In genomic region chr9:125752070-125752628, GRCh38 we compare ENCODE assay signal across 13 cellular contexts. TPM values are rescaled to one million over a fixed set of nuclear protein-coding genes. Genes with fewer than 3 reads are reported as not detected.
DNase-seq lines count a peak whose midpoint lies in the region; ATAC-seq and TF ChIP-seq lines count a peak whose summit lies in the region.
"Had no signal": no experiment of that assay in that cellular context is flagged by ENCODE, and none has a peak within 500 bp of the region (broad histone marks: within the 10 kb centered on the region; RNA-seq: fewer than 3 reads in every experiment).

No MANE protein-coding gene starts in this region.

- H3F3A ChIP-seq in GM23338 (replicated peaks; ENCODE audit: low read depth), result no peaks in the 10 kb centered on the region

- H3K27ac ChIP-seq in GM23338 (ENCODE audit: low read depth) (peak overlapping the region; percentile 5; the same call in 1 of the 2 replicates), VCaP (peak overlapping the region; percentile 93), OCI-LY7 (ENCODE audit: low read depth, low read length, poor library complexity, severe bottlenecking) (no peak overlapping the region), adrenal gland (peak overlapping the region in 2 of 5 donors; percentile 23 to 49)
- H3K27ac ChIP-seq: C4-2B had no signal

- CTCF ChIA-PET in OCI-LY7 (lab: Charles Lee; ENCODE audit: unreplicated experiment), result no interaction called here

- peaks cover 14% of the 10 kb centered on the region for H3K36me3 Mint-ChIP-seq in GM23338 (ENCODE audit: low read depth)

- no peak overlapping the region for H3K4me3 ChIP-seq in GM23338
- H3K4me3 ChIP-seq in OCI-LY7 (ENCODE audit: low read depth, low read length, poor library complexity, severe bottlenecking), result no peak overlapping the region
- H3K4me3 ChIP-seq in adrenal gland, result no peak overlapping the region
- H3K4me3 ChIP-seq: ovary had no signal

- H3K79me2 ChIP-seq in GM23338 (replicated peaks; ENCODE audit: insufficient read depth) (peaks cover 76% of the 10 kb centered on the region), OCI-LY7 (ENCODE audit: insufficient read depth, low read depth, low read length) (no peaks in the 10 kb centered on the region)

- H3K9me3 ChIP-seq in OCI-LY7 (ENCODE audit: low read length) (no peaks in the 10 kb centered on the region), adrenal gland (replicated peaks in 1 of 3) (no peaks in the 10 kb centered on the region)
- H3K9me3 ChIP-seq: ovary had no signal

- POLR2A ChIA-PET in OCI-LY7 (lab: Charles Lee), result no interaction called here

- H3K4me1 ChIP-seq in GM23338 (ENCODE audit: insufficient read depth) (peaks cover 85% of the 10 kb centered on the region), OCI-LY7 (ENCODE audit: insufficient read depth, low read length, poor library complexity, severe bottlenecking) (peaks cover 18% of the 10 kb centered on the region), adrenal gland (replicated peaks in 1 of 2) (peaks cover 24 to 77% of the 10 kb centered on the region in 2 donors)

- intact Hi-C loops in OCI-LY7 (cut with micrococcal nuclease; ENCODE audit: unreplicated experiment) (no loop called here), adrenal gland (cut with DNase I) (no loop called here)

- TF ChIP-seq POLR2A in adrenal gland (IDR thresholded peaks at IDR 0.05), result no peak

- no peaks in the 10 kb centered on the region for H4K20me1 ChIP-seq in GM23338 (replicated peaks; ENCODE audit: insufficient read depth)
- peaks cover 3% of the 10 kb centered on the region; the same call in 1 of the 2 replicates for H4K20me1 ChIP-seq in OCI-LY7 (ENCODE audit: insufficient read depth, low read length)

- no TSS peak for BruUV-seq in OCI-LY7 (replicated peaks; lab: Mats Ljungman, UMichigan)

- H3K4me1 Mint-ChIP-seq in GM23338, result peaks cover 74% of the 10 kb centered on the region

- peak overlapping the region; percentile 17; the same call in 1 of the 2 replicates for H3K27ac Mint-ChIP-seq in GM23338
- H3K27ac Mint-ChIP-seq: activated T-helper 17 cell treated with anti-CD3 and anti-CD28 coated beads, Interleukin-2, amount 50 U/mL, for 72 hours had no signal

- no peaks in the 10 kb centered on the region for H3K27me3 ChIP-seq in GM23338 (ENCODE audit: insufficient read depth)
- no peaks in the 10 kb centered on the region for H3K27me3 ChIP-seq in adrenal gland
- H3K27me3 ChIP-seq: ovary had no signal

- DNase-seq in DMS153 (lab: John Stamatoyannopoulos, UW) (peak; percentile 31), GM23338 (ENCODE audit: low spot score) (peak; percentile 43), medulla oblongata (ENCODE audit: extremely low spot score) (peak; percentile 17), kidney glomerular epithelial cell (lab: John Stamatoyannopoulos, UW) (no peak), OCI-LY7 (ENCODE audit: low spot score) (no peak), adrenal gland (no peak)
- DNase-seq: ovary; stimulated activated CD4-positive, alpha-beta T cell treated with anti-CD3 and anti-CD28 coated beads, Interleukin-1b, Interleukin-23, amount 100 ng/mL, for 48 hours; stimulated activated naive CD4-positive, alpha-beta T cell had no signal

- H3K4me2 ChIP-seq in GM23338 (peak overlapping the region; percentile 23; the same call in 1 of the 2 replicates), OCI-LY7 (ENCODE audit: low read length) (no peak overlapping the region)

- H2AFZ ChIP-seq in GM23338, result no peak overlapping the region
- no peak overlapping the region for H2AFZ ChIP-seq in OCI-LY7 (ENCODE audit: low read length)

- no peak for TF ChIP-seq CTCF in GM23338 (conservative IDR thresholded peaks at IDR 0.05; ENCODE audit: low read depth in 2 of 2)
- no peak for TF ChIP-seq CTCF in VCaP (conservative IDR thresholded peaks at IDR 0.05)
- TF ChIP-seq CTCF in OCI-LY7 (conservative IDR thresholded peaks at IDR 0.05; ENCODE audit: low read length), result no peak
- TF ChIP-seq CTCF in adrenal gland (IDR thresholded peaks at IDR 0.05), result no peak

- no peaks in the 10 kb centered on the region for H3K36me3 ChIP-seq in GM23338 (ENCODE audit: insufficient read depth)
- H3K36me3 ChIP-seq in OCI-LY7 (ENCODE audit: insufficient read depth, low read length), result peaks cover 33% of the 10 kb centered on the region
- H3K36me3 ChIP-seq in adrenal gland (replicated peaks in 1 of 2), result no peaks in the 10 kb centered on the region
- H3K36me3 ChIP-seq: ovary had no signal

- H3K4me3 Mint-ChIP-seq in GM23338, result peak overlapping the region; percentile 42; the same call in 2 of the 3 replicates
- H3K4me3 Mint-ChIP-seq: activated T-helper 17 cell treated with anti-CD3 and anti-CD28 coated beads, Interleukin-2, amount 50 U/mL, for 72 hours had no signal

- no peaks in the 10 kb centered on the region for H3K9me3 Mint-ChIP-seq in GM23338
- H3K9me3 Mint-ChIP-seq: activated T-helper 17 cell treated with anti-CD3 and anti-CD28 coated beads, Interleukin-2, amount 50 U/mL, for 72 hours had no signal

- H3K27me3 Mint-ChIP-seq in GM23338 (ENCODE audit: insufficient read depth, low read depth, poor library complexity), result peaks cover 8% of the 10 kb centered on the region
- H3K27me3 Mint-ChIP-seq: activated T-helper 17 cell treated with anti-CD3 and anti-CD28 coated beads, Interleukin-2, amount 50 U/mL, for 72 hours had no signal

- WGBS in adrenal gland, 4 donors, result 56 to 66% (median 59%) methylated on average over 3 of the region's 3 CpGs

- H3K9me2 ChIP-seq in GM23338 (ENCODE audit: insufficient read depth) (no peaks in the 10 kb centered on the region), OCI-LY7 (ENCODE audit: insufficient read depth, low read length) (no peaks in the 10 kb centered on the region)

- ATAC-seq in GM23338, result no peak
- no peak for ATAC-seq in GM19023 (IDR thresholded peaks at IDR 0.05; ENCODE audit: unreplicated experiment)
- ATAC-seq: activated T-helper 17 cell treated with anti-CD3 and anti-CD28 coated beads, Interleukin-2, amount 50 U/mL, for 72 hours had no signal

TF ChIP-seq in GM23338, 12 proteins besides CTCF, POLR2A, EP300 and RAD21 (continues in another document):
- TF ChIP-seq NANOG (IDR thresholded peaks at IDR 0.05; ENCODE audit: borderline replicate concordance), result no peak
- TF ChIP-seq, protein P1, sequence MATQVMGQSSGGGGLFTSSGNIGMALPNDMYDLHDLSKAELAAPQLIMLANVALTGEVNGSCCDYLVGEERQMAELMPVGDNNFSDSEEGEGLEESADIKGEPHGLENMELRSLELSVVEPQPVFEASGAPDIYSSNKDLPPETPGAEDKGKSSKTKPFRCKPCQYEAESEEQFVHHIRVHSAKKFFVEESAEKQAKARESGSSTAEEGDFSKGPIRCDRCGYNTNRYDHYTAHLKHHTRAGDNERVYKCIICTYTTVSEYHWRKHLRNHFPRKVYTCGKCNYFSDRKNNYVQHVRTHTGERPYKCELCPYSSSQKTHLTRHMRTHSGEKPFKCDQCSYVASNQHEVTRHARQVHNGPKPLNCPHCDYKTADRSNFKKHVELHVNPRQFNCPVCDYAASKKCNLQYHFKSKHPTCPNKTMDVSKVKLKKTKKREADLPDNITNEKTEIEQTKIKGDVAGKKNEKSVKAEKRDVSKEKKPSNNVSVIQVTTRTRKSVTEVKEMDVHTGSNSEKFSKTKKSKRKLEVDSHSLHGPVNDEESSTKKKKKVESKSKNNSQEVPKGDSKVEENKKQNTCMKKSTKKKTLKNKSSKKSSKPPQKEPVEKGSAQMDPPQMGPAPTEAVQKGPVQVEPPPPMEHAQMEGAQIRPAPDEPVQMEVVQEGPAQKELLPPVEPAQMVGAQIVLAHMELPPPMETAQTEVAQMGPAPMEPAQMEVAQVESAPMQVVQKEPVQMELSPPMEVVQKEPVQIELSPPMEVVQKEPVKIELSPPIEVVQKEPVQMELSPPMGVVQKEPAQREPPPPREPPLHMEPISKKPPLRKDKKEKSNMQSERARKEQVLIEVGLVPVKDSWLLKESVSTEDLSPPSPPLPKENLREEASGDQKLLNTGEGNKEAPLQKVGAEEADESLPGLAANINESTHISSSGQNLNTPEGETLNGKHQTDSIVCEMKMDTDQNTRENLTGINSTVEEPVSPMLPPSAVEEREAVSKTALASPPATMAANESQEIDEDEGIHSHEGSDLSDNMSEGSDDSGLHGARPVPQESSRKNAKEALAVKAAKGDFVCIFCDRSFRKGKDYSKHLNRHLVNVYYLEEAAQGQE (IDR thresholded peaks at IDR 0.05; ENCODE audit: unreplicated experiment), result no peak
- no peak for TF ChIP-seq CREB1 (CRISPR knock-in tag; IDR thresholded peaks at IDR 0.05; ENCODE audit: low read depth)
- no peak for TF ChIP-seq ETS1 (IDR thresholded peaks at IDR 0.05)
- no peak for TF ChIP-seq POLR2AphosphoS5 (IDR thresholded peaks at IDR 0.05; ENCODE audit: low read depth)
- no peak for TF ChIP-seq STAT1 (IDR thresholded peaks at IDR 0.05; ENCODE audit: unreplicated experiment)
- no peak for TF ChIP-seq EZH2phosphoT487 (IDR thresholded peaks at IDR 0.05; ENCODE audit: unreplicated experiment)

RNA-seq across cellular contexts. Expression of gene PBX3, which starts 5.0 kb away (rescaled TPM):
- 50.5 and 83.1 TPM in 2 replicates for total RNA-seq in GM23338 (2014; rRNA removed; shearing (Covaris generic))
- polyA plus RNA-seq in GM23338 (2016; fragmentation: Nextera tagmentation; extraction: Ambion mirVana) (24.5 and 28.9 TPM in 2 replicates), adrenal gland (10 to 100 TPM; 43.4 to 57.8 (median 56.1) TPM)
- total RNA-seq in OCI-LY7 (2014; rRNA removed; shearing (Covaris generic)), result 54.6 and 67.3 TPM in 2 replicates
- total RNA-seq in OCI-LY7 (2022) (40.8 and 49.2 TPM in 2 replicates), adrenal gland (100 to 1,000 TPM in 7 of 8 donors, 10 to 100 TPM in 1; 55.3 to 231 (median 138) TPM)

RNA-seq across cellular contexts. Expression of gene MAPKAP1, which starts 45.1 kb away (rescaled TPM):
- 95.4 and 98.5 TPM in 2 replicates for total RNA-seq in GM23338 (2014; rRNA removed; shearing (Covaris generic))
- polyA plus RNA-seq in GM23338 (2016; fragmentation: Nextera tagmentation; extraction: Ambion mirVana) (57.5 and 68.4 TPM in 2 replicates), adrenal gland (10 to 100 TPM; 73.8 to 94.2 (median 86.2) TPM)
- total RNA-seq in OCI-LY7 (2014; rRNA removed; shearing (Covaris generic)), result 66.2 and 72.4 TPM in 2 replicates
- total RNA-seq in OCI-LY7 (2022) (78.8 and 85.5 TPM in 2 replicates), adrenal gland (100 to 1,000 TPM in 5 of 8 donors, 10 to 100 TPM in 3; 72.2 to 156 (median 113) TPM)

Comparison
In these comparisons a context has a peak if more than half of its experiments do, and no peak if none do; other contexts are left out.
1. DNase-seq: peak in DMS153 (single experiment), GM23338 (single experiment) and medulla oblongata (single experiment); none in kidney glomerular epithelial cell (single experiment), OCI-LY7 (single experiment) and adrenal gland (0 of 7).